10 cellular contexts compared by ENCODE assay signal in the genomic region with DNA sequence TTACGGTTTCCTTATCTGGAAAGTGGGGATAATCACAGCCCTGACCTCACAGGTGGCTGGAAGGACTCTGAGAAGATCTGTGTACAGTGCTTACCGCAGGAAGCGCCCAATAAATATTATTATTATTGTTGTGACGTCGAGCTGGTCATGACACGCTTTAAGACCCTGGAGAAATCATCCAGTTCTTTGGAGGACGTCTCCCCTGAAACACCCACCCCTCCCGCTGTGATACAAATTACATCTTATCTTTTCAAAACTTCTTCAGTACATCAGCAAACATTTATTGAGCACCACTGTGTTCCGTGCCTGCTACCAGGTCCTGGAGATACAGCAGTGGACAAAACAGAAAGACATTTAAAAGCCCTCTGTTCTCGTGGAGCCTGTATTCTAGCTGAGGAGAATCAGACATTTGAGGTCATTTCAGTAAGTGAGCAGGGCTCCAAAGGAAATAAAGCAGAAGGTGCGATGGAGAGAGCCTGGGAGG.
DNase-seq lines count a peak whose midpoint lies in the region; ATAC-seq and TF ChIP-seq lines count a peak whose summit lies in the region.
"Had no signal": no experiment of that assay in that cellular context is flagged by ENCODE, and none has a peak within 500 bp of the region (broad histone marks: within the 10 kb centered on the region; RNA-seq: fewer than 3 reads in every experiment).

No MANE protein-coding gene starts in this region.

- peaks cover 0 to 4% (median 2%) of the 10 kb centered on the region in 7 donors for H3K9me3 Mint-ChIP-seq in CD14-positive monocyte
- H3K9me3 Mint-ChIP-seq in activated T-helper 1 cell treated with anti-CD3 and anti-CD28 coated beads, Interleukin-12 subunit alpha, Interleukin-12 subunit beta, Interleukin-2, Interleukin-4 antibody, amounts not matched to agents 30 ng/mL and 10 ng/mL and 1 ng/mL, durations not matched to agents 14 hours and 24 hours and 36 hours: no peaks in the 10 kb centered on the region

- H3K36me3 Mint-ChIP-seq in CD14-positive monocyte: peaks cover 0 to 5% of the 10 kb centered on the region in 2 donors
- no peaks in the 10 kb centered on the region for H3K36me3 Mint-ChIP-seq in activated T-helper 1 cell treated with anti-CD3 and anti-CD28 coated beads, Interleukin-12 subunit alpha, Interleukin-12 subunit beta, Interleukin-2, Interleukin-4 antibody, amounts not matched to agents 30 ng/mL and 10 ng/mL and 1 ng/mL, durations not matched to agents 14 hours and 24 hours and 36 hours (ENCODE audit: low read depth)

- ATAC-seq in HG02870 (IDR thresholded peaks at IDR 0.05; ENCODE audit: unreplicated experiment): no peak

- no peak overlapping the region for H3K4me3 Mint-ChIP-seq in CD14-positive monocyte
- H3K4me3 Mint-ChIP-seq in activated T-helper 1 cell treated with anti-CD3 and anti-CD28 coated beads, Interleukin-12 subunit alpha, Interleukin-12 subunit beta, Interleukin-2, Interleukin-4 antibody, amounts not matched to agents 30 ng/mL and 10 ng/mL and 1 ng/mL, durations not matched to agents 14 hours and 24 hours and 36 hours: no peak overlapping the region

- H3K4me3 ChIP-seq in WI38 (ENCODE audit: low read depth, low read length): peak overlapping the region; percentile 16; the same call in 1 of the 2 replicates
- H3K4me3 ChIP-seq in fibroblast of mammary gland (ENCODE audit: control insufficient read depth, low read depth, low read length): no peak overlapping the region

- H3K4me1 Mint-ChIP-seq in CD14-positive monocyte: peaks cover 39% of the 10 kb centered on the region
- H3K4me1 Mint-ChIP-seq in activated T-helper 1 cell treated with anti-CD3 and anti-CD28 coated beads, Interleukin-12 subunit alpha, Interleukin-12 subunit beta, Interleukin-2, Interleukin-4 antibody, amounts not matched to agents 30 ng/mL and 10 ng/mL and 1 ng/mL, durations not matched to agents 14 hours and 24 hours and 36 hours (ENCODE audit: low read depth): peaks cover 5% of the 10 kb centered on the region

- TF ChIP-seq CTCF in CD14-positive monocyte (IDR thresholded peaks at IDR 0.05) (no peak), WI38 (IDR thresholded peaks at IDR 0.05; ENCODE audit: low read depth, low read length) (no peak), fibroblast of mammary gland (conservative IDR thresholded peaks at IDR 0.05; ENCODE audit: control insufficient read depth, insufficient read depth, low read depth, low read length) (no peak)

- H3K27me3 Mint-ChIP-seq in CD14-positive monocyte (ENCODE audit: low read depth in 3 of 3): peaks cover 3 to 6% (median 4%) of the 10 kb centered on the region in 3 donors
- H3K27me3 Mint-ChIP-seq in activated T-helper 1 cell treated with anti-CD3 and anti-CD28 coated beads, Interleukin-12 subunit alpha, Interleukin-12 subunit beta, Interleukin-2, Interleukin-4 antibody, amounts not matched to agents 30 ng/mL and 10 ng/mL and 1 ng/mL, durations not matched to agents 14 hours and 24 hours and 36 hours (ENCODE audit: insufficient read depth): peaks cover 15% of the 10 kb centered on the region

- DNase-seq in CD14-positive monocyte (ENCODE audit: low spot score) (no peak), fibroblast of mammary gland (ENCODE audit: low read depth) (peak; percentile 78), posterior vena cava (ENCODE audit: low spot score) (peak; percentile 48), cerebellar cortex (ENCODE audit: low spot score) (no peak), amniotic stem cell (lab: John Stamatoyannopoulos, UW) (no peak)
- DNase-seq in activated T-helper 1 cell treated with anti-CD3 and anti-CD28 coated beads, Interleukin-12 subunit alpha, Interleukin-12 subunit beta, Interleukin-2, Interleukin-4 antibody, amounts not matched to agents 30 ng/mL and 10 ng/mL and 1 ng/mL, durations not matched to agents 14 hours and 24 hours and 36 hours (ENCODE audit: low spot score): no peak
- DNase-seq: activated T-cell treated with anti-CD3 and anti-CD28 coated beads, Interleukin-2, amount 50 U/mL, for 1 hour; stimulated activated naive CD4-positive, alpha-beta T cell had no signal

- peak overlapping the region; percentile 95 to 98 (median 98) for H3K27ac Mint-ChIP-seq in CD14-positive monocyte
- no peak overlapping the region for H3K27ac Mint-ChIP-seq in activated T-helper 1 cell treated with anti-CD3 and anti-CD28 coated beads, Interleukin-12 subunit alpha, Interleukin-12 subunit beta, Interleukin-2, Interleukin-4 antibody, amounts not matched to agents 30 ng/mL and 10 ng/mL and 1 ng/mL, durations not matched to agents 14 hours and 24 hours and 36 hours

- intact Hi-C loops in CD14-positive monocyte (cut with micrococcal nuclease): no loop called here
- intact Hi-C loops in posterior vena cava (cut with DNase I): loop anchor here in 1 of 2 donors (5.0 kb wide), 1 partner anchor 117 kb away; the partner anchor contains the start of gene CEBPB
- intact Hi-C loops in activated T-helper 1 cell treated with anti-CD3 and anti-CD28 coated beads, Interleukin-12 subunit alpha, Interleukin-12 subunit beta, Interleukin-2, Interleukin-4 antibody, amounts not matched to agents 30 ng/mL and 10 ng/mL and 1 ng/mL, durations not matched to agents 14 hours and 24 hours and 36 hours (cut with micrococcal nuclease): no loop called here

Comparison
In these comparisons a context has a peak if more than half of its experiments do, and no peak if none do; other contexts are left out.
1. DNase-seq: peak in fibroblast of mammary gland (single experiment) and posterior vena cava (single experiment); none in CD14-positive monocyte (single experiment), cerebellar cortex (single experiment), activated T-helper 1 cell treated with anti-CD3 and anti-CD28 coated beads, Interleukin-12 subunit alpha, Interleukin-12 subunit beta, Interleukin-2, Interleukin-4 antibody, amounts not matched to agents 30 ng/mL and 10 ng/mL and 1 ng/mL, durations not matched to agents 14 hours and 24 hours and 36 hours (single experiment) and amniotic stem cell (single experiment).